18 cellular contexts compared by ENCODE assay signal in the genomic region with DNA sequence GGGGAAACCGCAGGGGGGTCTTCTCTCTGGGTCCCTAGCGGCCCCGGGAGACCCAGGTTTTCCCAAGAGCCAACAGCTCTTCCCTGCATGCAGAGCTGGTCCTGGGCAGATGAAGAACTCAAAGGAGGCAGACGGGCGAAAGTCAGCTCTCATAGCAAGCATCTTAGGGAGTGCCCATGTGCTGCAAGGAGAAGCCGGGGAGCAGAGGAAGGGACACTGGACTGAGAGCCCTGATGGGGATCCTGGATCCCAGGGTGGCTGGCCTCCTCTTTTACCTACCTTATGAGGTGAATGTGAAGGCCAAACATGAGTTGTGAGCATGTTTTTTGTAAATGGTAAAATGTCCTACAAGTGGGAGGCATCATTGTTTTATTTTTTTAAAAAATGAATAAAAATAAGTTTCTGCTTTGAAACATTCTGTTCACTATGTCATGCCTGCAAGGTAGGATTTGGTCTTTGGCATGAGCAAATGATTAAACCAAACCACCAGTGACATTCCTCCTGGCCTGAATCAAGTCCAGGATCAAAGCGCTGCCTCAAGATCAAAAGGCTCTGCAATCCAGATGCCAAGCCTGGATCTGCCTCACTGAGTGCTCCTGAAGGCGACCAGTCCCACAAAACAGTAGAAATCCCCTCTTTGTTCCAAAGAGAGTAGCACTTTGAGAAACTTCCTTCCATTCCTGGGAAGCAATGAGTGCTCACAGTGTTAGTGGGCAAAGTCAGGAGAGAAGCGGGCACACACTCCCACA.
"Had no signal": no experiment of that assay in that cellular context is flagged by ENCODE, and none has a peak within 500 bp of the region (broad histone marks: within the 10 kb centered on the region; RNA-seq: fewer than 3 reads in every experiment).

No MANE protein-coding gene starts in this region.

- FAIRE-seq: endothelial cell of umbilical vein had no signal

- H3K4me3 Mint-ChIP-seq: activated CD8-positive, alpha-beta T cell treated with anti-CD3 and anti-CD28 coated beads for 36 hours; activated naive CD8-positive, alpha-beta T cell treated with anti-CD3 and anti-CD28 coated beads, Interleukin-2, amount 50 U/mL, for 24 hours; natural killer cell treated with Interleukin-12 subunit alpha and Interleukin-12 subunit beta and Interleukin-15 and Interleukin-18, amount 100 ng/mL, for 72 hours had no signal

- H3K27ac Mint-ChIP-seq: activated CD8-positive, alpha-beta T cell treated with anti-CD3 and anti-CD28 coated beads for 36 hours; activated naive CD8-positive, alpha-beta T cell treated with anti-CD3 and anti-CD28 coated beads, Interleukin-2, amount 50 U/mL, for 24 hours; natural killer cell treated with Interleukin-12 subunit alpha and Interleukin-12 subunit beta and Interleukin-15 and Interleukin-18, amount 100 ng/mL, for 72 hours had no signal

- H3K9me3 ChIP-seq: ascending aorta, colonic mucosa, gastrocnemius medialis, prostate gland, upper lobe of right lung had no signal

- H3K36me3 ChIP-seq: ascending aorta, colonic mucosa, gastrocnemius medialis, prostate gland, upper lobe of right lung had no signal

- H3K4me1 ChIP-seq: ascending aorta, colonic mucosa, upper lobe of right lung had no signal

- H3K27ac ChIP-seq: ascending aorta, colonic mucosa, gastrocnemius medialis, prostate gland, upper lobe of right lung had no signal

- H3K9me3 Mint-ChIP-seq: activated CD8-positive, alpha-beta T cell treated with anti-CD3 and anti-CD28 coated beads for 36 hours had no signal

- DNase-seq: activated CD4-positive, CD25-positive, alpha-beta regulatory T cell treated with anti-CD3 and anti-CD28 coated beads, Interleukin-2, amount 50 U/mL, for 72 hours; activated CD8-positive, alpha-beta memory T cell treated with anti-CD3 and anti-CD28 coated beads, Interleukin-2, amount 50 U/mL, for 4 hours; activated CD8-positive, alpha-beta T cell treated with anti-CD3 and anti-CD28 coated beads for 36 hours; activated naive CD4-positive, alpha-beta T cell; activated naive CD8-positive, alpha-beta T cell treated with anti-CD3 and anti-CD28 coated beads, Interleukin-2, amount 50 U/mL, for 24 hours; caudate nucleus; colonic mucosa; gastrocnemius medialis; islet precursor cell; occipital lobe; stimulated activated naive CD4-positive, alpha-beta T cell; upper lobe of right lung had no signal

- H3K4me3 ChIP-seq: ascending aorta, colonic mucosa, gastrocnemius medialis, lung, prostate gland, upper lobe of right lung had no signal

- ATAC-seq: activated CD8-positive, alpha-beta T cell treated with anti-CD3 and anti-CD28 coated beads for 36 hours; activated naive CD8-positive, alpha-beta T cell treated with anti-CD3 and anti-CD28 coated beads, Interleukin-2, amount 50 U/mL, for 24 hours; gastrocnemius medialis; sciatic nerve; upper lobe of right lung had no signal

- H3K36me3 Mint-ChIP-seq: natural killer cell treated with Interleukin-12 subunit alpha and Interleukin-12 subunit beta and Interleukin-15 and Interleukin-18, amount 100 ng/mL, for 72 hours had no signal

- H3K27me3 ChIP-seq: ascending aorta, colonic mucosa, gastrocnemius medialis, upper lobe of right lung had no signal
